In genomic region chr11:122655527-122656072, GRCh38 we compare ENCODE assay signal across 8 cellular contexts. TPM values are rescaled to one million over a fixed set of nuclear protein-coding genes. Genes with fewer than 3 reads are reported as not detected.
DNase-seq lines count a peak whose midpoint lies in the region; ATAC-seq lines count a peak whose summit lies in the region.

UBASH3B (plus strand) TSS chr11:122655722; CDS start chr11:122656050, 328 bp downstream.

- H3K4me3 Mint-ChIP-seq in dendritic cell treated with granulocyte-macrophage colony-stimulating factor and Interleukin-4, amounts not matched to agents 40 ng/mL and 50 ng/mL, for 4 days: peak within 1 kb of the TSS; percentile 85

- peaks cover 50% of the 10 kb centered on the region for H3K4me1 Mint-ChIP-seq in dendritic cell treated with granulocyte-macrophage colony-stimulating factor and Interleukin-4, amounts not matched to agents 40 ng/mL and 50 ng/mL, for 4 days (ENCODE audit: low read depth)

- H3K9me3 Mint-ChIP-seq in dendritic cell treated with granulocyte-macrophage colony-stimulating factor and Interleukin-4, amounts not matched to agents 40 ng/mL and 50 ng/mL, for 4 days: no peaks in the 10 kb centered on the region

- DNase-seq in NCI-H2081 (lab: John Stamatoyannopoulos, UW): peak; percentile 57 to 58
- no peak for DNase-seq in NCI-H2081 treated with DMSO at 0.1 percent for 48 hours (lab: John Stamatoyannopoulos, UW)
- peak; percentile 82 for DNase-seq in NCI-H226
- DNase-seq in activated CD4-positive, alpha-beta T cell treated with anti-CD3 and anti-CD28 coated beads, Interleukin-2, amount 50 U/mL, for 1 hour: peak; percentile 56
- DNase-seq in left colon: peak; percentile 70 to 83
- DNase-seq in stimulated activated CD4-positive, alpha-beta T cell treated with anti-CD3 and anti-CD28 coated beads, Interleukin-1b, Interleukin-23, amount 100 ng/mL, for 4 hours (ENCODE audit: low read depth in 2 of 2): peak; percentile 40 to 56

- H3K27me3 Mint-ChIP-seq in dendritic cell treated with granulocyte-macrophage colony-stimulating factor and Interleukin-4, amounts not matched to agents 40 ng/mL and 50 ng/mL, for 4 days: peaks cover 9% of the 10 kb centered on the region

- H3K36me3 Mint-ChIP-seq in dendritic cell treated with granulocyte-macrophage colony-stimulating factor and Interleukin-4, amounts not matched to agents 40 ng/mL and 50 ng/mL, for 4 days (ENCODE audit: low read depth): peaks cover 13% of the 10 kb centered on the region

- ATAC-seq in HG02970 (IDR thresholded peaks at IDR 0.05; ENCODE audit: low FRiP score, unreplicated experiment) (peak; percentile 65), left colon (peak; percentile 90)

- H3K27ac Mint-ChIP-seq in dendritic cell treated with granulocyte-macrophage colony-stimulating factor and Interleukin-4, amounts not matched to agents 40 ng/mL and 50 ng/mL, for 4 days: peak within 1 kb of the TSS; percentile 94

- intact Hi-C loops in dendritic cell treated with granulocyte-macrophage colony-stimulating factor and Interleukin-4, amounts not matched to agents 40 ng/mL and 50 ng/mL, for 4 days (cut with micrococcal nuclease): loop anchor here (1.0 to 10.0 kb wide), 3 partner anchors 42 to 409 kb away; partner anchors contain the start of gene HSPA8
- intact Hi-C loops in left colon (cut with DNase I, micrococcal nuclease): no loop called here

RNA-seq across cellular contexts. Expression of gene UBASH3B, which starts in this region (rescaled TPM):
- total RNA-seq in left colon: 1 to 10 TPM; 4.7 to 4.8 TPM
